1 cellular context compared by ENCODE assay signal in the genomic region with DNA sequence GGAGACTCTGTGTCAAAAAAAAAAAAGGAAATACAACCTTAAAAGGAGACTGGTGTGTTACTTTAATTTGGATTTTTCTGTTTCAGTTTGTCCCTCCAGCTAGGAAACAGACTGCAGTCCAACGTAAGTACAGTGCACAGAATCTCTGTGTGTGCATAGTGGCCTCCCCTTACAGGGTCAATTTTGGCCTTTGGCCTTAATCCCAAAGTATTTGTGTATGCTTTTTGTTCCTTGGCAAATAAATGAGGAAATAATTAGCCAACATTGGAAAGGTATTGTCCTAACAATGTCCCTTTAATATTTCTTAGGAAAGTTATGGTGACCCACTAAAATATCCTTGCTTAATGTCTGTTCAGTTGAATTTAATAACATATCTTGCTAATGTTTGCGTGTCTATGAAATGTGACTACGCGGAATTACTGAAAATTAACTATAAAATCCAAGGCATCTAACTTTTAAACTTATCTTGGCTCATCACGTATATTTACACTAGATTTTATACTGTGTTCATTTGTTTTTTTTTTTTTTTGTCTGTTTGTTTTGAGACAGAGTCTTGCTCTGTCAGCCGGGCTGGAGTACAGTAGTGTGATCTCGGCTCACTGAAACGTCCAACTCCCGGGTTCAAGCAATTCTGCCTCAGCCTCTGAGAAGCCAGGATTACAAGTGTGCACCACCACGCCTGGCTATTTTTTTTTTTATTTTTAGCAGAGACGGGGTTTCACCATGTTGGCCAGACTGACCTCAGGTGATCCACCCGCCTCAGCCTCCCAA.
TF ChIP-seq lines count a peak whose summit lies in the region.

No MANE protein-coding gene starts in this region.

TF ChIP-seq in HepG2, 621 proteins besides CTCF, POLR2A, EP300 and RAD21 (continued from another document):
- TF ChIP-seq, protein P1, sequence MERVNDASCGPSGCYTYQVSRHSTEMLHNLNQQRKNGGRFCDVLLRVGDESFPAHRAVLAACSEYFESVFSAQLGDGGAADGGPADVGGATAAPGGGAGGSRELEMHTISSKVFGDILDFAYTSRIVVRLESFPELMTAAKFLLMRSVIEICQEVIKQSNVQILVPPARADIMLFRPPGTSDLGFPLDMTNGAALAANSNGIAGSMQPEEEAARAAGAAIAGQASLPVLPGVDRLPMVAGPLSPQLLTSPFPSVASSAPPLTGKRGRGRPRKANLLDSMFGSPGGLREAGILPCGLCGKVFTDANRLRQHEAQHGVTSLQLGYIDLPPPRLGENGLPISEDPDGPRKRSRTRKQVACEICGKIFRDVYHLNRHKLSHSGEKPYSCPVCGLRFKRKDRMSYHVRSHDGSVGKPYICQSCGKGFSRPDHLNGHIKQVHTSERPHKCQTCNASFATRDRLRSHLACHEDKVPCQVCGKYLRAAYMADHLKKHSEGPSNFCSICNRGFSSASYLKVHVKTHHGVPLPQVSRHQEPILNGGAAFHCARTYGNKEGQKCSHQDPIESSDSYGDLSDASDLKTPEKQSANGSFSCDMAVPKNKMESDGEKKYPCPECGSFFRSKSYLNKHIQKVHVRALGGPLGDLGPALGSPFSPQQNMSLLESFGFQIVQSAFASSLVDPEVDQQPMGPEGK (CRISPR knock-in tag; IDR thresholded peaks at IDR 0.05), result peak; percentile 42; the same call in 1 of the 2 replicates
- TF ChIP-seq ZNF367 (CRISPR knock-in tag; IDR thresholded peaks at IDR 0.05; ENCODE audit: borderline replicate concordance) (0 out of 2 replicates have a peak, but pooled peaks have one; percentile 23), SALL1 (CRISPR knock-in tag; IDR thresholded peaks at IDR 0.05) (peak; percentile 49; the same call in 1 of the 2 replicates)
- TF ChIP-seq, protein P2, sequence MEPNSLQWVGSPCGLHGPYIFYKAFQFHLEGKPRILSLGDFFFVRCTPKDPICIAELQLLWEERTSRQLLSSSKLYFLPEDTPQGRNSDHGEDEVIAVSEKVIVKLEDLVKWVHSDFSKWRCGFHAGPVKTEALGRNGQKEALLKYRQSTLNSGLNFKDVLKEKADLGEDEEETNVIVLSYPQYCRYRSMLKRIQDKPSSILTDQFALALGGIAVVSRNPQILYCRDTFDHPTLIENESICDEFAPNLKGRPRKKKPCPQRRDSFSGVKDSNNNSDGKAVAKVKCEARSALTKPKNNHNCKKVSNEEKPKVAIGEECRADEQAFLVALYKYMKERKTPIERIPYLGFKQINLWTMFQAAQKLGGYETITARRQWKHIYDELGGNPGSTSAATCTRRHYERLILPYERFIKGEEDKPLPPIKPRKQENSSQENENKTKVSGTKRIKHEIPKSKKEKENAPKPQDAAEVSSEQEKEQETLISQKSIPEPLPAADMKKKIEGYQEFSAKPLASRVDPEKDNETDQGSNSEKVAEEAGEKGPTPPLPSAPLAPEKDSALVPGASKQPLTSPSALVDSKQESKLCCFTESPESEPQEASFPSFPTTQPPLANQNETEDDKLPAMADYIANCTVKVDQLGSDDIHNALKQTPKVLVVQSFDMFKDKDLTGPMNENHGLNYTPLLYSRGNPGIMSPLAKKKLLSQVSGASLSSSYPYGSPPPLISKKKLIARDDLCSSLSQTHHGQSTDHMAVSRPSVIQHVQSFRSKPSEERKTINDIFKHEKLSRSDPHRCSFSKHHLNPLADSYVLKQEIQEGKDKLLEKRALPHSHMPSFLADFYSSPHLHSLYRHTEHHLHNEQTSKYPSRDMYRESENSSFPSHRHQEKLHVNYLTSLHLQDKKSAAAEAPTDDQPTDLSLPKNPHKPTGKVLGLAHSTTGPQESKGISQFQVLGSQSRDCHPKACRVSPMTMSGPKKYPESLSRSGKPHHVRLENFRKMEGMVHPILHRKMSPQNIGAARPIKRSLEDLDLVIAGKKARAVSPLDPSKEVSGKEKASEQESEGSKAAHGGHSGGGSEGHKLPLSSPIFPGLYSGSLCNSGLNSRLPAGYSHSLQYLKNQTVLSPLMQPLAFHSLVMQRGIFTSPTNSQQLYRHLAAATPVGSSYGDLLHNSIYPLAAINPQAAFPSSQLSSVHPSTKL (CRISPR knock-in tag; IDR thresholded peaks at IDR 0.05), result peak; percentile 76
